15 cellular contexts compared by ENCODE assay signal in the genomic region with DNA sequence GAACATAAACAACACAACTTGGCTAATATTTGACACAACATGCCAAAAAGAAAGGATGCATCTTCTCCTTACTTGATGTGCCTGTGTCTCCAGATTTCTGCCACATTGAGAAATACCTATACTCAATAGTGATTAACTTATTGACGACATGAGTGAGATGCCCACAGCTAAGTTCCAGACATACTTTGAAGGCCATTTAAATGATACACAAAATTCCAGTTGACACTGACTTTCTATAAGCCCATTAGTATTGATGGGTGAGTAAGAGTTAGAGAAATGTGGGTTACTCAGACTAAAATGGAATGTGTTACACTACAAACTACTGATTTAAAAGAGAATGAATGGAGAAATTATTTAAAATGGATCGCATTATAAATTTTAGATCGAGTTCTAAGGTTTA.
DNase-seq lines count a peak whose midpoint lies in the region; ATAC-seq and TF ChIP-seq lines count a peak whose summit lies in the region.
"Had no signal": no experiment of that assay in that cellular context is flagged by ENCODE, and none has a peak within 500 bp of the region (broad histone marks: within the 10 kb centered on the region; RNA-seq: fewer than 3 reads in every experiment).

No MANE protein-coding gene starts in this region.

- H3K18ac ChIP-seq in IMR-90 (ENCODE audit: low read depth, low read length) = no peak overlapping the region

- H2AFZ ChIP-seq in IMR-90 (replicated peaks; ENCODE audit: low read length, poor library complexity) = no peak overlapping the region
- H2AFZ ChIP-seq: GM23338 had no signal

- H3K9me1 ChIP-seq in IMR-90 (ENCODE audit: insufficient read depth, low read length) = no peaks in the 10 kb centered on the region

- H3K9ac ChIP-seq in IMR-90 (ENCODE audit: low read depth, low read length) = no peak overlapping the region
- H3K9ac ChIP-seq: KMS-11 had no signal

- no peak for TF ChIP-seq CTCF in IMR-90 (conservative IDR thresholded peaks at IDR 0.05; ENCODE audit: low read depth, low read length)

- H3K27me3 ChIP-seq in IMR-90 (ENCODE audit: control insufficient read depth, insufficient read depth, low read length) = no peaks in the 10 kb centered on the region

- H4K5ac ChIP-seq in IMR-90 (ENCODE audit: low read depth, low read length) = no peak overlapping the region

- H3K36me3 ChIP-seq in IMR-90 (ENCODE audit: control insufficient read depth, insufficient read depth, low read length) = no peaks in the 10 kb centered on the region

- WGBS in IMR-90 (ENCODE audit: extremely low coverage in 2 of 2, insufficient read length in 1 of 2), 2 experiments = no CpG with 5 or more reads among the region's 3 CpGs

- POLR2A ChIA-PET in IMR-90 (lab: Charles Lee; ENCODE audit: unreplicated experiment) = no interaction called here

- no peak overlapping the region for H3K4me3 ChIP-seq in IMR-90 (ENCODE audit: insufficient read depth, low read depth, low read length)
- H3K4me3 ChIP-seq: A549, GM23338 had no signal

- intact Hi-C loops in IMR-90 (cut with micrococcal nuclease) = no loop called here

- H3K9me3 ChIP-seq in IMR-90 (ENCODE audit: control insufficient read depth, insufficient read depth, low read length) = no peaks in the 10 kb centered on the region
- H3K9me3 ChIP-seq: A549, Caco-2 had no signal

- H4K91ac ChIP-seq in IMR-90 (ENCODE audit: insufficient read depth, low read depth, low read length) = no peak overlapping the region

- no peaks in the 10 kb centered on the region for H3K4me1 ChIP-seq in IMR-90 (ENCODE audit: control insufficient read depth, insufficient read depth, low read length)
- H3K4me1 ChIP-seq: A549, Caco-2 had no signal

- no peak overlapping the region for H3K23ac ChIP-seq in IMR-90 (ENCODE audit: low read depth, low read length)

- no peak overlapping the region for H3K14ac ChIP-seq in IMR-90 (replicated peaks; ENCODE audit: low read depth, low read length)

- H3K79me1 ChIP-seq in IMR-90 (ENCODE audit: low read depth in 1 of 2, low read length in 2 of 2) = no peaks in the 10 kb centered on the region

- no peak overlapping the region for H2AK5ac ChIP-seq in IMR-90 (ENCODE audit: low read depth, low read length)

- no peak overlapping the region for H3K56ac ChIP-seq in IMR-90 (ENCODE audit: extremely low read depth, insufficient read depth, low read length)

- no peak overlapping the region for H3K27ac ChIP-seq in IMR-90 (ENCODE audit: insufficient read depth, low read length)
- H3K27ac ChIP-seq: A549, KMS-11 had no signal

- no TSS peak for BruUV-seq in IMR-90 (replicated peaks; lab: Mats Ljungman, UMichigan)

- H2BK120ac ChIP-seq in IMR-90 (ENCODE audit: low read depth, low read length) = no peak overlapping the region

- H2BK15ac ChIP-seq in IMR-90 (ENCODE audit: low read depth, low read length) = no peak overlapping the region

- CTCF ChIA-PET in IMR-90 (lab: Yijun Ruan, JAX) = no interaction called here

- dilution Hi-C loops in IMR-90 (cut with HindIII; ENCODE audit: low sequenced_read_pairs, unreplicated experiment) = no loop called here

- DNase-seq in HCEC 1CT (peak; percentile 50), IMR-90 (peak; percentile 6), dedifferentiated amniotic fluid mesenchymal stem cell (ENCODE audit: extremely low spot score) (peak; percentile 7), renal cortical epithelial cell (ENCODE audit: low read depth) (peak; percentile 13), middle frontal gyrus (ENCODE audit: extremely low spot score, low spot score) (no peak), NCI-H526 treated with DMSO at 0.1 percent for 48 hours (lab: John Stamatoyannopoulos, UW) (no peak), SK-N-DZ (ENCODE audit: low spot score) (no peak)
- DNase-seq: Caco-2; CD8-positive, alpha-beta memory T cell; DND-41; GF-D8; H7 had no signal

- in situ Hi-C loops in IMR-90 (cut with MboI; ENCODE audit: low sequenced_read_pairs) = no loop called here

- no peak for TF ChIP-seq RAD21 in IMR-90 (IDR thresholded peaks at IDR 0.05; ENCODE audit: low read length)

- TF ChIP-seq POLR2A in IMR-90 (IDR thresholded peaks at IDR 0.05; ENCODE audit: low read depth, low read length) = no peak

- H2BK5ac ChIP-seq in IMR-90 (ENCODE audit: low read depth, low read length, poor library complexity, severe bottlenecking) = no peak overlapping the region

- ATAC-seq in IMR-90 (ENCODE audit: low read depth) = no peak
- ATAC-seq: A549, GM23338 had no signal

- H4K8ac ChIP-seq in IMR-90 (ENCODE audit: low read depth in 2 of 2, low read length in 2 of 2) = no peak overlapping the region

- no peak overlapping the region for H3K4me2 ChIP-seq in IMR-90 (ENCODE audit: low read depth, low read length)
- H3K4me2 ChIP-seq: A549, GM23338, KMS-11 had no signal

- H2AK9ac ChIP-seq in IMR-90 (replicated peaks; ENCODE audit: low read depth, low read length, poor library complexity) = no peak overlapping the region

- H2BK20ac ChIP-seq in IMR-90 (ENCODE audit: low read depth, low read length) = no peak overlapping the region

- H3K4ac ChIP-seq in IMR-90 (ENCODE audit: low read depth, low read length) = no peak overlapping the region

- H4K20me1 ChIP-seq in IMR-90 (ENCODE audit: insufficient read depth, low read length) = no peaks in the 10 kb centered on the region

TF ChIP-seq in IMR-90, 13 proteins besides CTCF, POLR2A, EP300 and RAD21:
- TF ChIP-seq RFX5 (IDR thresholded peaks at IDR 0.05; ENCODE audit: low read depth, low read length) = no peak
- no peak for TF ChIP-seq FOS (IDR thresholded peaks at IDR 0.05; ENCODE audit: low read depth, low read length)
- no peak for TF ChIP-seq RCOR1 (IDR thresholded peaks at IDR 0.05; ENCODE audit: insufficient replicate concordance, low read length)
- TF ChIP-seq, protein P1, sequence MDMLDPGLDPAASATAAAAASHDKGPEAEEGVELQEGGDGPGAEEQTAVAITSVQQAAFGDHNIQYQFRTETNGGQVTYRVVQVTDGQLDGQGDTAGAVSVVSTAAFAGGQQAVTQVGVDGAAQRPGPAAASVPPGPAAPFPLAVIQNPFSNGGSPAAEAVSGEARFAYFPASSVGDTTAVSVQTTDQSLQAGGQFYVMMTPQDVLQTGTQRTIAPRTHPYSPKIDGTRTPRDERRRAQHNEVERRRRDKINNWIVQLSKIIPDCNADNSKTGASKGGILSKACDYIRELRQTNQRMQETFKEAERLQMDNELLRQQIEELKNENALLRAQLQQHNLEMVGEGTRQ (IDR thresholded peaks at IDR 0.05; ENCODE audit: low read depth, low read length) = no peak
TF ChIP-seq in IMR-90: peak in this region for 0.

Comparison
In these comparisons a context has a peak if more than half of its experiments do, and no peak if none do; other contexts are left out.
1. DNase-seq: peak in HCEC 1CT (single experiment), IMR-90 (single experiment), dedifferentiated amniotic fluid mesenchymal stem cell (single experiment) and renal cortical epithelial cell (single experiment); none in middle frontal gyrus (single experiment), NCI-H526 treated with DMSO at 0.1 percent for 48 hours (single experiment) and SK-N-DZ (single experiment).